Comparison of ENCODE assay signal across 16 cellular contexts in genomic region chr4:56283394-56283793, GRCh38.
A peak's percentile ranks its signal among the peaks of the same experiment; 100 is the strongest.
DNase-seq lines count a peak whose midpoint lies in the region; ATAC-seq and TF ChIP-seq lines count a peak whose summit lies in the region.
"Had no signal": no experiment of that assay in that cellular context is flagged by ENCODE, and none has a peak within 500 bp of the region (broad histone marks: within the 10 kb centered on the region; RNA-seq: fewer than 3 reads in every experiment).

No MANE protein-coding gene starts in this region.

- H3K27me3 Mint-ChIP-seq in brain, result peaks cover 5% of the 10 kb centered on the region
- H3K27me3 Mint-ChIP-seq: CD4-positive, alpha-beta memory T cell had no signal

- H3K79me1 ChIP-seq in trophoblast cell (ENCODE audit: low read length), result no peaks in the 10 kb centered on the region

- intact Hi-C loops in left colon (cut with DNase I, micrococcal nuclease) (no loop called here), psoas muscle (cut with DNase I) (no loop called here)

- no peak overlapping the region for H2BK12ac ChIP-seq in trophoblast cell (ENCODE audit: low read length)

- H3K9me3 ChIP-seq in Peyer's patch, result no peaks in the 10 kb centered on the region
- H3K9me3 ChIP-seq in trophoblast cell (ENCODE audit: insufficient read depth, low read depth, low read length), result no peaks in the 10 kb centered on the region
- H3K9me3 ChIP-seq in psoas muscle, result no peaks in the 10 kb centered on the region

- H3K23ac ChIP-seq in trophoblast cell (ENCODE audit: low read length), result no peak overlapping the region

- ATAC-seq in left colon (peak; percentile 76), psoas muscle (no peak), omental fat pad (ENCODE audit: low FRiP score) (no peak), GM21367 (IDR thresholded peaks at IDR 0.05; ENCODE audit: unreplicated experiment) (no peak)

- no peak overlapping the region for H2BK5ac ChIP-seq in trophoblast cell (ENCODE audit: low read depth, low read length, poor library complexity)

- peak overlapping the region in 2 of 4 donors; percentile 5 to 43 for H3K27ac ChIP-seq in Peyer's patch
- H3K27ac ChIP-seq in trophoblast cell (ENCODE audit: low read depth, low read length), result no peak overlapping the region
- H3K27ac ChIP-seq in psoas muscle, result no peak overlapping the region
- H3K27ac ChIP-seq: GM23248 had no signal

- H3K9me3 Mint-ChIP-seq in brain, result peaks cover 4 to 21% (median 7%) of the 10 kb centered on the region in 5 experiments

- peaks cover 34% of the 10 kb centered on the region for H3K4me1 Mint-ChIP-seq in brain
- H3K4me1 Mint-ChIP-seq: CD4-positive, alpha-beta memory T cell had no signal

- no peak overlapping the region for H3K9ac ChIP-seq in trophoblast cell (ENCODE audit: low read length)
- H3K9ac ChIP-seq: GM23248 had no signal

- no peak overlapping the region for H3K4ac ChIP-seq in trophoblast cell (ENCODE audit: low read depth, low read length)

- peak overlapping the region; percentile 14 for H3K14ac ChIP-seq in trophoblast cell (ENCODE audit: low read length)

- H2AFZ ChIP-seq in trophoblast cell (ENCODE audit: insufficient read depth, low read length, poor library complexity), result no peak overlapping the region
- H2AFZ ChIP-seq: GM23248 had no signal

- H2BK120ac ChIP-seq in trophoblast cell (ENCODE audit: insufficient read depth, low read length, poor library complexity), result no peak overlapping the region

- TF ChIP-seq CTCF in Peyer's patch (IDR thresholded peaks at IDR 0.05) (no peak), brain (conservative IDR thresholded peaks at IDR 0.05) (no peak), psoas muscle (IDR thresholded peaks at IDR 0.05) (no peak), omental fat pad (IDR thresholded peaks at IDR 0.05) (no peak)

- H4K8ac ChIP-seq in trophoblast cell (ENCODE audit: low read depth, low read length), result peak overlapping the region; percentile 24

- H3K4me1 ChIP-seq in Peyer's patch (peaks cover 0 to 24% (median 0%) of the 10 kb centered on the region in 4 donors), trophoblast cell (ENCODE audit: control insufficient read depth in 1 of 2, insufficient read depth in 2 of 2, low read length in 2 of 2) (peaks cover 9 to 10% of the 10 kb centered on the region in 2 experiments), psoas muscle (no peaks in the 10 kb centered on the region)

- H3K4me3 ChIP-seq in Peyer's patch (no peak overlapping the region), trophoblast cell (ENCODE audit: low read depth, low read length) (no peak overlapping the region), psoas muscle (no peak overlapping the region)
- H3K4me3 ChIP-seq: GM23248 had no signal

- no peak overlapping the region for H3K4me2 ChIP-seq in trophoblast cell (ENCODE audit: low read length)

- peaks cover 87% of the 10 kb centered on the region for H3K36me3 Mint-ChIP-seq in brain
- H3K36me3 Mint-ChIP-seq: CD4-positive, alpha-beta memory T cell had no signal

- no CpG with 5 or more reads among the region's 2 CpGs for WGBS in trophoblast cell (ENCODE audit: extremely low coverage, insufficient coverage, insufficient read length)
- 94 to 96% (median 96%) methylated on average over 2 of the region's 2 CpGs for WGBS in psoas muscle, 3 donors

- H4K91ac ChIP-seq in trophoblast cell (ENCODE audit: low read depth, low read length), result no peak overlapping the region

- no peaks in the 10 kb centered on the region for H3K79me2 ChIP-seq in trophoblast cell (ENCODE audit: control insufficient read depth, insufficient read depth, low read length, poor library complexity)

- H3K36me3 ChIP-seq in Peyer's patch (no peaks in the 10 kb centered on the region), trophoblast cell (ENCODE audit: control insufficient read depth in 1 of 2, insufficient read depth in 2 of 2, low read length in 2 of 2) (no peaks in the 10 kb centered on the region), psoas muscle (ENCODE audit: insufficient read depth in 1 of 2, low read depth in 1 of 2) (no peaks in the 10 kb centered on the region)

- H2AK5ac ChIP-seq in trophoblast cell (ENCODE audit: low read length), result no peak overlapping the region

- no peak for TF ChIP-seq POLR2A in Peyer's patch (IDR thresholded peaks at IDR 0.05)

- H3K4me3 Mint-ChIP-seq in brain, result no peak overlapping the region
- H3K4me3 Mint-ChIP-seq: CD4-positive, alpha-beta memory T cell had no signal

- H3K18ac ChIP-seq in trophoblast cell (ENCODE audit: low read length), result peak overlapping the region; percentile 25

- no peak overlapping the region for H4K12ac ChIP-seq in trophoblast cell (ENCODE audit: low read depth, low read length)

- peak in 2 of 3 donors; percentile 61 to 76 for DNase-seq in Peyer's patch
- DNase-seq in left colon, result no peak
- no peak for DNase-seq in trophoblast cell
- DNase-seq in NCI-H1930 (lab: John Stamatoyannopoulos, UW), result no peak
- DNase-seq in psoas muscle, result no peak
- no peak for DNase-seq in omental fat pad (ENCODE audit: low spot score)
- DNase-seq: C1 segment of cervical spinal cord; Calu3; CD4-positive, alpha-beta memory T cell; COR-L47; DND-41; GM23248; H7; HCEC 1CT had no signal

- peak overlapping the region in 3 of 5 experiments; percentile 3 to 89 (median 71) for H3K27ac Mint-ChIP-seq in brain
- H3K27ac Mint-ChIP-seq: CD4-positive, alpha-beta memory T cell had no signal

- no peaks in the 10 kb centered on the region for H3K27me3 ChIP-seq in Peyer's patch
- no peaks in the 10 kb centered on the region for H3K27me3 ChIP-seq in trophoblast cell (ENCODE audit: insufficient read depth, low read length)
- no peaks in the 10 kb centered on the region for H3K27me3 ChIP-seq in psoas muscle (ENCODE audit: insufficient read depth in 3 of 3, low read length in 2 of 3)

Comparison
In these comparisons a context has a peak if more than half of its experiments do, and no peak if none do; other contexts are left out.
1. DNase-seq: peak in Peyer's patch (2 of 3); none in left colon (0 of 2), trophoblast cell (0 of 2), NCI-H1930 (0 of 2), psoas muscle (0 of 2) and omental fat pad (single experiment).